18 cellular contexts compared by ENCODE assay signal in genomic region chr1:8679929-8680504, GRCh38.
DNase-seq lines count a peak whose midpoint lies in the region; ATAC-seq and TF ChIP-seq lines count a peak whose summit lies in the region.
"Had no signal": no experiment of that assay in that cellular context is flagged by ENCODE, and none has a peak within 500 bp of the region (broad histone marks: within the 10 kb centered on the region; RNA-seq: fewer than 3 reads in every experiment).

No MANE protein-coding gene starts in this region.

- H3K4me1 ChIP-seq in A673 (ENCODE audit: insufficient read depth, low read length, poor library complexity, severe bottlenecking) = peaks cover 97% of the 10 kb centered on the region
- peaks cover 8% of the 10 kb centered on the region; the same call in 1 of the 2 replicates for H3K4me1 ChIP-seq in MM.1S (ENCODE audit: low read length)
- peaks cover 16% of the 10 kb centered on the region for H3K4me1 ChIP-seq in endocrine pancreas (ENCODE audit: control insufficient read depth, insufficient read depth, low read length)
- peaks cover 29% of the 10 kb centered on the region for H3K4me1 ChIP-seq in mucosa of stomach (ENCODE audit: control insufficient read depth, insufficient read depth, low read length)

- no peak for ATAC-seq in HG03378 (IDR thresholded peaks at IDR 0.05; ENCODE audit: unreplicated experiment)

- no peaks in the 10 kb centered on the region for H3K9me2 ChIP-seq in MM.1S (replicated peaks; ENCODE audit: insufficient read depth, low read length)
- H3K9me2 ChIP-seq: SK-N-SH had no signal

- H3K4me3 ChIP-seq in A673 (ENCODE audit: low read depth, low read length, poor library complexity, severe bottlenecking) (no peak overlapping the region), MM.1S (ENCODE audit: low read length) (peak overlapping the region; percentile 63), endocrine pancreas (ENCODE audit: control insufficient read depth, insufficient read depth, low read length) (peak overlapping the region; percentile 85), mucosa of stomach (ENCODE audit: low read length) (no peak overlapping the region)
- H3K4me3 ChIP-seq: psoas muscle had no signal

- no peak overlapping the region for H2AFZ ChIP-seq in MM.1S (ENCODE audit: low read length)

- peak overlapping the region; percentile 47; the same call in 1 of the 2 replicates for H3K9ac ChIP-seq in MM.1S (ENCODE audit: low read length)
- H3K9ac ChIP-seq in endocrine pancreas (ENCODE audit: control insufficient read depth, insufficient read depth, low read length) = peak overlapping the region; percentile 17
- peak overlapping the region; percentile 67 for H3K9ac ChIP-seq in mucosa of stomach (ENCODE audit: low read length)
- H3K9ac ChIP-seq: SK-N-SH had no signal

- H3K27me3 ChIP-seq in A673 (replicated peaks; ENCODE audit: insufficient read depth, low read depth, low read length, poor library complexity) (no peaks in the 10 kb centered on the region), MM.1S (replicated peaks; ENCODE audit: insufficient read depth, low read length) (no peaks in the 10 kb centered on the region), endocrine pancreas (ENCODE audit: control insufficient read depth, insufficient read depth, low read length) (no peaks in the 10 kb centered on the region), mucosa of stomach (ENCODE audit: control insufficient read depth, insufficient read depth, low read length) (no peaks in the 10 kb centered on the region)
- H3K27me3 ChIP-seq: breast epithelium had no signal

- H4K20me1 ChIP-seq in MM.1S (ENCODE audit: insufficient read depth, low read length) = no peaks in the 10 kb centered on the region

- DNase-seq in A673 (ENCODE audit: low spot score) = no peak
- DNase-seq in MM.1S = no peak
- no peak for DNase-seq in NCI-H2029 treated with DMSO at 0.1 percent for 48 hours (lab: John Stamatoyannopoulos, UW)
- no peak for DNase-seq in NCI-H2081 (lab: John Stamatoyannopoulos, UW)
- DNase-seq in DMS114 treated with DMSO at 0.1 percent for 48 hours (lab: John Stamatoyannopoulos, UW; ENCODE audit: unreplicated experiment) = no peak
- DNase-seq: activated CD4-positive, alpha-beta T cell treated with anti-CD3 and anti-CD28 coated beads, Interleukin-2, amount 50 U/mL, for 4 hours; activated T-cell treated with anti-CD3 and anti-CD28 coated beads, Interleukin-2, amount 50 U/mL, for 48 hours; effector memory CD4-positive, alpha-beta T cell; naive B cell; NCI-H1694 treated with DMSO at 0.1 percent for 48 hours; NCI-H510A; psoas muscle; SK-N-SH; stimulated activated CD4-positive, alpha-beta T cell treated with anti-CD3 and anti-CD28 coated beads, Interleukin-15, amount 100 ng/mL, for 24 hours had no signal

- H3K9me3 ChIP-seq in A673 (ENCODE audit: low read depth, low read length, poor library complexity, severe bottlenecking) (no peaks in the 10 kb centered on the region), MM.1S (replicated peaks; ENCODE audit: insufficient read depth, low read length) (no peaks in the 10 kb centered on the region), endocrine pancreas (ENCODE audit: control insufficient read depth, low read length) (no peaks in the 10 kb centered on the region), mucosa of stomach (ENCODE audit: control insufficient read depth, low read length) (no peaks in the 10 kb centered on the region)
- H3K9me3 ChIP-seq: breast epithelium, psoas muscle, SK-N-SH had no signal

- POLR2A ChIA-PET in A673 (lab: Charles Lee; ENCODE audit: low non-redundant PET) = no interaction called here

- TF ChIP-seq CTCF in A673 (conservative IDR thresholded peaks at IDR 0.05; ENCODE audit: low read depth, low read length) (no peak), MM.1S (IDR thresholded peaks at IDR 0.05; ENCODE audit: low read length) (no peak)

- BruUV-seq in A673 (replicated peaks; lab: Mats Ljungman, UMichigan) = no TSS peak

- intact Hi-C loops in A673 (cut with micrococcal nuclease; ENCODE audit: unreplicated experiment) = no loop called here

- H3K79me2 ChIP-seq in MM.1S (ENCODE audit: low read length) = peaks cover 91% of the 10 kb centered on the region

- peak overlapping the region; percentile 86 for H3K4me2 ChIP-seq in MM.1S (ENCODE audit: low read depth, low read length)
- H3K4me2 ChIP-seq: SK-N-SH had no signal

- H3F3A ChIP-seq in MM.1S (ENCODE audit: insufficient read depth, low read length) = peaks cover 12% of the 10 kb centered on the region

- CTCF ChIA-PET in A673 (lab: Charles Lee) = no interaction called here

- H3K36me3 ChIP-seq in A673 (ENCODE audit: insufficient read depth, low read length, poor library complexity, severe bottlenecking) (peaks cover 4% of the 10 kb centered on the region), MM.1S (replicated peaks; ENCODE audit: insufficient read depth, low read length) (no peaks in the 10 kb centered on the region), endocrine pancreas (ENCODE audit: control insufficient read depth, insufficient read depth, low read length) (no peaks in the 10 kb centered on the region), mucosa of stomach (ENCODE audit: control insufficient read depth, insufficient read depth, low read length) (no peaks in the 10 kb centered on the region)
- H3K36me3 ChIP-seq: breast epithelium had no signal

- peak overlapping the region; percentile 52 for H3K27ac ChIP-seq in A673 (ENCODE audit: low read depth, low read length, poor library complexity, severe bottlenecking)
- no peak overlapping the region; the same call in 1 of the 2 replicates for H3K27ac ChIP-seq in MM.1S (ENCODE audit: low read length)
- H3K27ac ChIP-seq: psoas muscle had no signal

Comparison
In these comparisons a context has a peak if more than half of its experiments do, and no peak if none do; other contexts are left out.
1. H3K4me3 ChIP-seq: peak in MM.1S (single experiment) and endocrine pancreas (single experiment); none in A673 (single experiment) and mucosa of stomach (single experiment).
2. H3K9ac ChIP-seq: peak in every context shown above with its lines; median percentile 67 in mucosa of stomach; 47 in MM.1S; 17 in endocrine pancreas.